8 cellular contexts compared by ENCODE assay signal in the genomic region with DNA sequence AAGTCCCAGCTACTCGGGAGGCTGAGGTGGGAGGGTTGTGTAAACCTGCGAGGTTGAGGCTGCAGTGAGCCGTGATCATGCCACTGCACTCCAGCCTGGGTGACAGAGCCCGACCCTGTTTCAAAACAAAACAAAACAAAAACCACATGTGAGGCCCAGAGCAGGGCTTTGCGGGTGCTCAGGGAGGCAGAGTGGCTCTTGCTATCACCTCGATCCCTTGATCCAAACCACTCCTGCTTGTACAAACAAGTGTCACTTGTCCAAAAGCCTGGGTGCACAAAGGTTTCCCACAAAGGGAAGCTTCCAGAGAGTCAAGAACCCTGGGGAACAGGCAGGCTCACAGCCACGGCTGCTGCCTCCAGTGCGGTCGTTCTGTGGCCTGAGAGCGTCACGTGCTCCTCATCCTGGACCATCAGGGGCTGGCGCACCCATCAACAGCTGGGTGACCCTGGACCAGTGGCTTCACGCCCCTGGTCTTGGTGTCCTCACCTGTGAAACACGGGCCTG.
DNase-seq lines count a peak whose midpoint lies in the region; ATAC-seq and TF ChIP-seq lines count a peak whose summit lies in the region.

No MANE protein-coding gene starts in this region.

- H3K36me3 ChIP-seq in HEK293 (ENCODE audit: control insufficient read depth in 2 of 2, insufficient read depth in 1 of 2, low read length in 2 of 2) (no peaks in the 10 kb centered on the region), neural progenitor cell (no peaks in the 10 kb centered on the region)

- H3K27ac Mint-ChIP-seq in T-cell (peak overlapping the region; percentile 88 to 92), neural progenitor cell (peak overlapping the region; percentile 69)

- H3K9me3 Mint-ChIP-seq in T-cell (no peaks in the 10 kb centered on the region), neural progenitor cell (no peaks in the 10 kb centered on the region)

- H3K4me1 ChIP-seq in HEK293 (ENCODE audit: control insufficient read depth, insufficient read depth, low read length) (peaks cover 23% of the 10 kb centered on the region), neural progenitor cell (peaks cover 38% of the 10 kb centered on the region)

- DNase-seq in CD1c-positive myeloid dendritic cell (ENCODE audit: extremely low spot score) (peak; percentile 50), T-cell (peak; percentile 35 to 73 (median 60)), choroid plexus epithelial cell (ENCODE audit: low read depth) (peak; percentile 65), neural progenitor cell (ENCODE audit: low spot score) (no peak), GM03348 (ENCODE audit: low spot score) (no peak), NCI-H2227 treated with DMSO at 0.1 percent for 48 hours (lab: John Stamatoyannopoulos, UW) (no peak)

- H3K79me2 ChIP-seq in neural progenitor cell (ENCODE audit: low read depth): no peaks in the 10 kb centered on the region

- CTCF ChIA-PET in HEK293 (lab: Yijun Ruan, JAX): interaction anchor here (0.7 to 1.1 kb wide), 4 partner anchors 10 to 430 kb away, joined by 3 to 4 read pairs (median 4); no protein-coding TSS in a partner anchor
- CTCF ChIA-PET in T-cell (lab: Charles Lee): interaction anchor here (0.7 kb wide), 2 partner anchors 21 to 75 kb away, joined by 3 read pairs; no protein-coding TSS in a partner anchor

- H3K27me3 ChIP-seq in neural progenitor cell: no peaks in the 10 kb centered on the region

- H3K9ac ChIP-seq in neural progenitor cell: no peak overlapping the region

- H3K9me3 ChIP-seq in HEK293 (ENCODE audit: control insufficient read depth, insufficient read depth, low read depth, low read length) (no peaks in the 10 kb centered on the region), neural progenitor cell (ENCODE audit: low read depth) (no peaks in the 10 kb centered on the region)

- H3K4me3 Mint-ChIP-seq in T-cell: peak overlapping the region; percentile 49 to 81 (median 49)
- H3K4me3 Mint-ChIP-seq in neural progenitor cell: no peak overlapping the region

- TF ChIP-seq CTCF in HEK293 (tag by site-specific recombination; IDR thresholded peaks at IDR 0.05) (no peak), choroid plexus epithelial cell (conservative IDR thresholded peaks at IDR 0.05; ENCODE audit: low read depth, low read length) (no peak), neural progenitor cell (IDR thresholded peaks at IDR 0.05) (no peak)

- no peak overlapping the region for H3K4me2 ChIP-seq in neural progenitor cell

- H2AFZ ChIP-seq in neural progenitor cell (replicated peaks): no peak overlapping the region

- H3K36me3 Mint-ChIP-seq in T-cell (no peaks in the 10 kb centered on the region), neural progenitor cell (no peaks in the 10 kb centered on the region)

- H3K27ac ChIP-seq in HEK293 (ENCODE audit: extremely low read depth, low read depth, low read length) (peak overlapping the region; percentile 19; the same call in 1 of the 2 replicates), neural progenitor cell (no peak overlapping the region)

- H3F3A ChIP-seq in neural progenitor cell (ENCODE audit: low read depth): peaks cover 16% of the 10 kb centered on the region

- H3K27me3 Mint-ChIP-seq in T-cell (no peaks in the 10 kb centered on the region), neural progenitor cell (ENCODE audit: insufficient read depth, low read depth) (peaks cover 11% of the 10 kb centered on the region)

- no peaks in the 10 kb centered on the region for H4K20me1 ChIP-seq in neural progenitor cell (ENCODE audit: low read depth)

- POLR2A ChIA-PET in HEK293 (lab: Yijun Ruan, JAX) (interaction anchor here (2.9 to 3.3 kb wide), 2 partner anchors 38 to 280 kb away, joined by 21 to 56 read pairs; partner anchors contain the start of gene IER5L), T-cell (lab: Charles Lee) (interaction anchor here in 1 of 2 donors (0.6 kb wide), 1 partner anchor 31 kb away, joined by 4 read pairs; no protein-coding TSS in a partner anchor)

- H3K4me3 ChIP-seq in HEK293 (ENCODE audit: low read depth, low read length) (no peak overlapping the region), choroid plexus epithelial cell (ENCODE audit: low read depth, low read length) (no peak overlapping the region), neural progenitor cell (no peak overlapping the region)

- peak; percentile 56 to 77 (median 60) for ATAC-seq in T-cell (replicated peaks in 1 of 4)
- ATAC-seq in GM21717 (IDR thresholded peaks at IDR 0.05; ENCODE audit: unreplicated experiment): no peak

- H3K4me1 Mint-ChIP-seq in T-cell (peaks cover 27 to 57% (median 49%) of the 10 kb centered on the region in 3 donors), neural progenitor cell (peaks cover 59% of the 10 kb centered on the region)

TF ChIP-seq in HEK293, 187 proteins besides CTCF, POLR2A, EP300 and RAD21 (continues in another document):
- TF ChIP-seq IKZF3 (tag by site-specific recombination; IDR thresholded peaks at IDR 0.05) (no peak), ZNF560 (tag by site-specific recombination; IDR thresholded peaks at IDR 0.05; ENCODE audit: borderline replicate concordance) (no peak), ZEB2 (tag by site-specific recombination; IDR thresholded peaks at IDR 0.05) (no peak), ZNF561 (tag by site-specific recombination; IDR thresholded peaks at IDR 0.05; ENCODE audit: borderline replicate concordance) (no peak), ZBTB48 (tag by site-specific recombination; IDR thresholded peaks at IDR 0.05) (peak; percentile 91), ZNF175 (tag by site-specific recombination; IDR thresholded peaks at IDR 0.05) (no peak), OSR2 (tag by site-specific recombination; IDR thresholded peaks at IDR 0.05) (no peak), ZBTB17 (tag by site-specific recombination; IDR thresholded peaks at IDR 0.05) (no peak; the same call in 1 of the 2 replicates), ZNF335 (tag by site-specific recombination; conservative IDR thresholded peaks at IDR 0.05) (0 out of 2 replicates have a peak, but pooled peaks have one; percentile 29), KLF1 (tag by site-specific recombination; IDR thresholded peaks at IDR 0.05) (0 out of 2 replicates have a peak, but pooled peaks have one; percentile 6), ZSCAN23 (tag by site-specific recombination; IDR thresholded peaks at IDR 0.05) (no peak), ZNF768 (tag by site-specific recombination; IDR thresholded peaks at IDR 0.05) (no peak), ZNF449 (tag by site-specific recombination; IDR thresholded peaks at IDR 0.05) (peak; percentile 72), SP3 (tag by site-specific recombination; IDR thresholded peaks at IDR 0.05) (no peak), WT1 (tag by site-specific recombination; IDR thresholded peaks at IDR 0.05) (peak; percentile 32; the same call in 1 of the 2 replicates), ZNF513 (tag by site-specific recombination; IDR thresholded peaks at IDR 0.05) (no peak), ZNF24 (tag by site-specific recombination; IDR thresholded peaks at IDR 0.05) (peak; percentile 38; the same call in 1 of the 2 replicates), ZNF341 (tag by site-specific recombination; IDR thresholded peaks at IDR 0.05; ENCODE audit: low read depth) (no peak), ZNF677 (tag by site-specific recombination; IDR thresholded peaks at IDR 0.05) (no peak), ZBTB6 (tag by site-specific recombination; IDR thresholded peaks at IDR 0.05) (0 out of 2 replicates have a peak, but pooled peaks have one; percentile 12), ZBTB8A (tag by site-specific recombination; IDR thresholded peaks at IDR 0.05) (0 out of 2 replicates have a peak, but pooled peaks have one; percentile 27), SCRT2 (tag by site-specific recombination; IDR thresholded peaks at IDR 0.05) (peak; percentile 52)

Comparison
In these comparisons a context has a peak if more than half of its experiments do, and no peak if none do; other contexts are left out.
1. DNase-seq: peak in CD1c-positive myeloid dendritic cell (single experiment), T-cell (34 of 34) and choroid plexus epithelial cell (single experiment); none in neural progenitor cell (single experiment), GM03348 (single experiment) and NCI-H2227 treated with DMSO at 0.1 percent for 48 hours (single experiment).